Comparison of ENCODE assay signal across 8 cellular contexts in genomic region chr19:35740423-35741215, GRCh38. TPM values are rescaled to one million over a fixed set of nuclear protein-coding genes. Genes with fewer than 3 reads are reported as not detected.
A peak's percentile ranks its signal among the peaks of the same experiment; 100 is the strongest.
DNase-seq lines count a peak whose midpoint lies in the region; TF ChIP-seq lines count a peak whose summit lies in the region.

No MANE protein-coding gene starts in this region.

- peaks cover 4% of the 10 kb centered on the region for H3K27me3 Mint-ChIP-seq in neural crest cell (ENCODE audit: low read depth)

- H3K4me3 ChIP-seq in fibroblast of the aortic adventitia (ENCODE audit: low read depth, low read length) (peak overlapping the region; percentile 71), stomach (peak overlapping the region; percentile 51 to 68 (median 60))

- peak; percentile 99 for DNase-seq in ELF-1 (ENCODE audit: low read depth, low spot score)
- peak; percentile 99 for DNase-seq in H4 (ENCODE audit: low spot score)
- peak; percentile 95 for DNase-seq in LoVo (ENCODE audit: low spot score)
- DNase-seq in RWPE1 (ENCODE audit: low spot score), result peak; percentile 99
- peak; percentile 92 for DNase-seq in activated T-helper 9 cell treated with anti-CD3 and anti-CD28 coated beads, Interleukin-2, amount 50 U/mL, for 16 hours (ENCODE audit: low read depth)
- peak; percentile 94 for DNase-seq in fibroblast of the aortic adventitia (ENCODE audit: low read depth)
- DNase-seq in neural crest cell (ENCODE audit: low read depth, low spot score), result peak; percentile 98
- DNase-seq in stomach, result peak; percentile 98

- H3K27me3 ChIP-seq in stomach, result no peaks in the 10 kb centered on the region

- peak overlapping the region; percentile 98 for H3K27ac Mint-ChIP-seq in neural crest cell (ENCODE audit: unreplicated experiment)

- CTCF ChIA-PET in RWPE1 (lab: Yijun Ruan, JAX), result interaction anchor here (0.8 kb wide), 1 partner anchor 18 kb away, joined by 3 read pairs; no protein-coding TSS in a partner anchor

- H3K36me3 ChIP-seq in stomach, result peaks cover 27 to 48% (median 45%) of the 10 kb centered on the region in 4 donors

- no peaks in the 10 kb centered on the region for H3K9me3 Mint-ChIP-seq in neural crest cell

- H3K4me1 Mint-ChIP-seq in neural crest cell, result peaks cover 28% of the 10 kb centered on the region

- H3K36me3 Mint-ChIP-seq in neural crest cell (ENCODE audit: low read depth), result peaks cover 2% of the 10 kb centered on the region

- POLR2A ChIA-PET in RWPE1 (lab: Yijun Ruan, JAX; ENCODE audit: low non-redundant PET), result interaction anchor here (1.4 kb wide), 1 partner anchor 22 kb away, joined by 4 read pairs; no protein-coding TSS in a partner anchor

- peak overlapping the region; percentile 87 for H3K27ac ChIP-seq in RWPE1
- H3K27ac ChIP-seq in stomach, result peak overlapping the region; percentile 81 to 93 (median 91)

- WGBS in stomach, 5 donors, result 0 to 2% (median 1%) methylated on average over 41 to 63 of the region's 63 CpGs

- H3K9me3 ChIP-seq in stomach, result no peaks in the 10 kb centered on the region

- intact Hi-C loops in stomach (cut with DNase I; ENCODE audit: low total_unique reads), result no loop called here

- peak; percentile 80 for TF ChIP-seq EP300 in stomach (IDR thresholded peaks at IDR 0.05)

- TF ChIP-seq CTCF in RWPE1 (conservative IDR thresholded peaks at IDR 0.05; ENCODE audit: low read depth), result no peak
- TF ChIP-seq CTCF in fibroblast of the aortic adventitia (IDR thresholded peaks at IDR 0.05; ENCODE audit: insufficient read depth, low read length), result peak; percentile 23
- peak; percentile 53 for TF ChIP-seq CTCF in neural crest cell (conservative IDR thresholded peaks at IDR 0.05)
- TF ChIP-seq CTCF in stomach (IDR thresholded peaks at IDR 0.05), result peak in 1 of 7 experiments; percentile 9

- H3K4me1 ChIP-seq in stomach, result peaks cover 23 to 51% (median 34%) of the 10 kb centered on the region in 4 donors

- H3K4me3 Mint-ChIP-seq in neural crest cell, result peak overlapping the region; percentile 89

- no peak for TF ChIP-seq POLR2A in stomach (IDR thresholded peaks at IDR 0.05)

RNA-seq across cellular contexts. Expression of gene IGFLR1, which starts 1.6 kb away (rescaled TPM):
- 6.2 and 31.2 TPM in 2 replicates for total RNA-seq in H4 (2014; rRNA removed; shearing (Covaris generic))
- total RNA-seq in fibroblast of the aortic adventitia (ENCODE audit: low replicate concordance) (1.3 and 1.9 TPM in 2 replicates), neural crest cell (4.2 and 6.3 TPM in 2 replicates), stomach (10 to 100 TPM in 2 of 5 donors, 1 to 10 TPM in 3; 3.6 to 36.8 (median 9.0) TPM)
- polyA plus RNA-seq in stomach, result 10 to 100 TPM in 1 of 3 donors, 1 to 10 TPM in 2; 6.4 to 15.6 (median 9.8) TPM

RNA-seq across cellular contexts. Expression of gene U2AF1L4, which starts 4.6 kb away (rescaled TPM):
- total RNA-seq in H4 (2014; rRNA removed; shearing (Covaris generic)), result 25.2 and 27.5 TPM in 2 replicates
- 5.8 and 7.1 TPM in 2 replicates for total RNA-seq in fibroblast of the aortic adventitia (ENCODE audit: low replicate concordance)
- total RNA-seq in neural crest cell, result 19.4 and 21.6 TPM in 2 replicates
- total RNA-seq in stomach, result 10 to 100 TPM; 11.4 to 98.0 (median 57.1) TPM
- 10 to 100 TPM; 27.6 to 53.0 (median 44.8) TPM for polyA plus RNA-seq in stomach

RNA-seq across cellular contexts. Expression of gene PSENEN, which starts 4.8 kb away (rescaled TPM):
- total RNA-seq in H4 (2014; rRNA removed; shearing (Covaris generic)), result 91.4 and 100 TPM in 2 replicates
- 14.7 and 19.5 TPM in 2 replicates for total RNA-seq in fibroblast of the aortic adventitia (ENCODE audit: low replicate concordance)
- 67.3 and 69.2 TPM in 2 replicates for total RNA-seq in neural crest cell
- 10 to 100 TPM in 3 of 5 donors, 1 to 10 TPM in 1, not detected in 1; 9.3 to 58.0 (median 32.2) TPM for total RNA-seq in stomach
- polyA plus RNA-seq in stomach, result 100 to 1,000 TPM in 1 of 3 donors, 10 to 100 TPM in 2; 49.2 to 101 (median 51.0) TPM

RNA-seq across cellular contexts. Expression of gene LIN37, which starts 7.8 kb away (rescaled TPM):
- total RNA-seq in H4 (2014; rRNA removed; shearing (Covaris generic)), result 11.5 and 15.5 TPM in 2 replicates
- total RNA-seq in fibroblast of the aortic adventitia (ENCODE audit: low replicate concordance) (5.4 and 15.3 TPM in 2 replicates), neural crest cell (7.5 and 12.5 TPM in 2 replicates), stomach (10 to 100 TPM in 3 of 5 donors, 1 to 10 TPM in 2; 2.3 to 26.5 (median 17.9) TPM)
- 10 to 100 TPM; 21.5 to 44.9 (median 29.2) TPM for polyA plus RNA-seq in stomach

RNA-seq across cellular contexts. Expression of gene HSPB6, which starts 16.2 kb away (rescaled TPM):
- not detected in 2 replicates for total RNA-seq in H4 (2014; rRNA removed; shearing (Covaris generic))
- total RNA-seq in fibroblast of the aortic adventitia (ENCODE audit: low replicate concordance) (297 and 713 TPM in 2 replicates), neural crest cell (0.37 and 0.64 TPM in 2 replicates), stomach (100 to 1,000 TPM in 3 of 5 donors, 10 to 100 TPM in 2; 25.0 to 492 (median 209) TPM)
- 10 to 100 TPM; 45.0 to 84.9 (median 71.5) TPM for polyA plus RNA-seq in stomach

Comparison
In these comparisons a context has a peak if more than half of its experiments do, and no peak if none do; other contexts are left out.
1. Peak in every context shown above with its lines: DNase-seq, H3K4me3 ChIP-seq and H3K27ac ChIP-seq.